In the genomic region with DNA sequence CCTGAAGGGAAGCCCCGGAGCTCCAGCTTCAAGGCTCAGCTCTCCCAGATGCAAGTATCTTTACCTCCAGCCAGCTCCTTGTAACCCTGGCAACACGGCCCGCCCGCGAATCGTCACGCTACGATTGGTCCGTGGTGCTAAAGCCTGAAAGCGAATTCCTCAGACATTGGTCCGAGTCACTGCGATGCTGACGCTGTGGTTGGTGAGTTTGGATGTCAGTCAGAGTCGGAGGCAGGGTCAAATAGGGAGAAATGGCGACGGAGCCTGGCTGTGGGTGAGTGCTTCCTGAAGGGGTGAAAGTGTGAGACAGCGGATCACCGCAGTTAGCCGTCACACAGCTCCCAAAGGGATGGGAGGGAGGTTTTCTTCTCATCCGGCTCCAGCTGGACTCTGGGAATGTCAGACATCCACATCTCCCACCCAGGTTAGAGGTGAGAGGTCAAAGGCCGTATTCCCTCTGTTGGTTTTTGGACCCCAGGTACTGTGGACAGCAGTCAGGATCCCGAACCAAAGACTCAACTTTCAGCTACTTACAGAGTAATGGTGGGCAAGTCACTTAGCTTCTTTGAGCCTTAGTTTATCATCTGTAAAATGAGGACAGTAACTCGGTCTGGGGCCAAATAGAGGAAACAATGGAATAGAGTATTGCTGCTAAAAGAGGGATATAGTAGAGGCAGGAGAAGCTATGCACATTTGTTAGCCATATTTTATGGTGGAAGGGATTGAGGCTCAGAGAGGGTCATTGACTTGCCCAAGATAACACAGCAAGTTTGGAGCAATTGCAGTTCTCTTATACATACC, we compare ENCODE assay signal across 8 cellular contexts.
DNase-seq lines count a peak whose midpoint lies in the region; ATAC-seq and TF ChIP-seq lines count a peak whose summit lies in the region.

A gene (plus strand): TSS at position 240 of the 801 bp plus-strand sequence. CDS start 1,366 bp downstream, outside the sequence.

- peak within 1 kb of the TSS; percentile 39 for H3K27ac ChIP-seq in OCI-LY1 (ENCODE audit: low read depth, low read length, poor library complexity, severe bottlenecking)

- peak within 1 kb of the TSS; percentile 91 for H3K4me3 ChIP-seq in OCI-LY1 (ENCODE audit: low read depth, low read length, poor library complexity, severe bottlenecking)

- DNase-seq in DMS 273 (lab: John Stamatoyannopoulos, UW; ENCODE audit: unreplicated experiment): peak; percentile 99
- peak; percentile 100 for DNase-seq in HuH-7 (ENCODE audit: low spot score)
- DNase-seq in activated T-cell treated with anti-CD3 and anti-CD28 coated beads for 1 hour (ENCODE audit: low read depth): peak; percentile 99
- DNase-seq in epidermal melanocyte (ENCODE audit: insufficient read length, low spot score): peak; percentile 100
- peak; percentile 99 for DNase-seq in midbrain (lab: John Stamatoyannopoulos, UW)
- peak; percentile 95 for DNase-seq in stimulated activated CD8-positive, alpha-beta memory T cell treated with anti-CD3 and anti-CD28 coated beads, Interleukin-15, amount 100 ng/mL, for 48 hours (ENCODE audit: low read depth in 2 of 2)

- H3K36me3 ChIP-seq in OCI-LY1 (ENCODE audit: insufficient read depth, low read length): peaks cover 50% of the 10 kb centered on the region

- peak; percentile 95 for ATAC-seq in GM21526 (IDR thresholded peaks at IDR 0.05; ENCODE audit: low FRiP score, unreplicated experiment)

- H4K20me1 ChIP-seq in OCI-LY1 (ENCODE audit: insufficient read depth, low read length): no peaks in the 10 kb centered on the region

- H3K79me2 ChIP-seq in OCI-LY1 (ENCODE audit: insufficient read depth, low read length): peaks cover 4% of the 10 kb centered on the region

- H2AFZ ChIP-seq in OCI-LY1 (ENCODE audit: low read length): no peak within 1 kb of the TSS

- no peaks in the 10 kb centered on the region for H3K9me3 ChIP-seq in OCI-LY1 (ENCODE audit: low read length)

- no peak for TF ChIP-seq CTCF in OCI-LY1 (IDR thresholded peaks at IDR 0.05; ENCODE audit: low read length)

- peaks cover 13% of the 10 kb centered on the region for H3K4me1 ChIP-seq in OCI-LY1 (ENCODE audit: insufficient read depth, low read length, severe bottlenecking)

- peak within 1 kb of the TSS; percentile 96 for H3K4me2 ChIP-seq in OCI-LY1 (ENCODE audit: low read length)

- H3K27me3 ChIP-seq in OCI-LY1 (ENCODE audit: insufficient read depth, low read length): no peaks in the 10 kb centered on the region

- no peaks in the 10 kb centered on the region for H3F3A ChIP-seq in OCI-LY1 (ENCODE audit: insufficient read depth, low read length)

- H3K9me2 ChIP-seq in OCI-LY1 (ENCODE audit: low read depth, low read length): no peaks in the 10 kb centered on the region

- H3K9ac ChIP-seq in OCI-LY1 (ENCODE audit: low read length): peak within 1 kb of the TSS; percentile 95

Comparison
In these comparisons a context has a peak if more than half of its experiments do, and no peak if none do; other contexts are left out.
1. Peak in every context shown above with its lines: DNase-seq, ATAC-seq, H3K4me3 ChIP-seq and H3K27ac ChIP-seq.